In the genomic region with DNA sequence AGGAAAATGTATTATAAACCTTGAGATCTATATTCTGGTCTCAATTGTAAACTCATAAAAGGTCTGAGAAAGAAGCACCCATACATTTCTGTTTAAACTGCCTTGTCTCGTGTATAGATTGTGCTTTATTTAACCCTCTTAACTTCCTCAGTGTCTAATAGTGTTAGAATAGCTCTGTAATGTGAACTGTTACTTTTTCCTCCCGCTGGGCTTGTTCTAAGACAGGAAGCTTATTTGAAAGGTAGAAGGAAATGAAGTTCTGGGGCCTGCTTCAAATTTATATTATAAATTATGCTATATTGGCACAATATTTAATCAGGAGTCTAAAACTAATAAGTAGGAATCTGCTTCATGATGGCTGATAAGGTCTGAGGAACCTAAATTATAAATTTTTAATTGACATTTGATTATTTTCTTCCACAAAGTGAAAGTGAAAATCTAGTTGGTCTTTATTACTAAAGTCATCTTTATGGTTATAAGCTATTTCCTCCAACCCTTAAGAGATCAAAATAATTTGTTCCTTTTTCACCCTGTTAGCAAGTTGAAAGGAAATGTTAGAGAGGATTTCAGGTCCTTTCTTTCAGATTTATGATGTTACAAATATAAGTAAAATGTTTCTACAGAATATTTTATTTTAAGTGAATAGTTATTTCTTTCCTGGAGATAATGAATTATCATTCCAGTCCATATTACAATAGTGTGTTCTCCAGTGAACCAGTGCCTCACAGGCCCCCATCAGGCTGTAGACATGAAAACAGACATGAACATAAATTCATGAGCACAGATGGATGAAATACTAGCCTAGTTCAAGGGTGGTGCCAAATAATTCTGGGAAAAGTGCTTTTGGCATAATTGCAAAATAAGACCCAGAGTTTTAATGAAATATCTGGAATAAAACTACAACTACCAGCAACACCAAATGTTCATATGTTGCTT, we compare ENCODE assay signal across 9 cellular contexts. TPM values are rescaled to one million over a fixed set of nuclear protein-coding genes. Genes with fewer than 3 reads are reported as not detected.
DNase-seq lines count a peak whose midpoint lies in the region; ATAC-seq and TF ChIP-seq lines count a peak whose summit lies in the region.
"Had no signal": no experiment of that assay in that cellular context is flagged by ENCODE, and none has a peak within 500 bp of the region (broad histone marks: within the 10 kb centered on the region; RNA-seq: fewer than 3 reads in every experiment).

No MANE protein-coding gene starts in this region.

- H3K4me2 ChIP-seq in trophoblast cell (ENCODE audit: low read length): no peak overlapping the region

- peaks cover 3% of the 10 kb centered on the region for H3K79me1 ChIP-seq in trophoblast cell (ENCODE audit: low read length)

- DNase-seq in A673 (ENCODE audit: low spot score) (peak; percentile 70), NCI-H1694 (lab: John Stamatoyannopoulos, UW) (peak; percentile 75), colonic mucosa (no peak), trophoblast cell (no peak), cerebellum (ENCODE audit: low spot score) (no peak), Ammon's horn (ENCODE audit: low spot score) (no peak)
- DNase-seq in stimulated activated CD4-positive, alpha-beta T cell treated with anti-CD3 and anti-CD28 coated beads, Interleukin-4, amount 100 ng/mL, for 1 hour: no peak

- H2BK12ac ChIP-seq in trophoblast cell (ENCODE audit: low read length): no peak overlapping the region

- H2BK5ac ChIP-seq in trophoblast cell (ENCODE audit: low read depth, low read length, poor library complexity): no peak overlapping the region

- H3K4me1 ChIP-seq in A673 (ENCODE audit: insufficient read depth, low read length, poor library complexity, severe bottlenecking): peaks cover 19% of the 10 kb centered on the region
- H3K4me1 ChIP-seq in colonic mucosa: peaks cover 16% of the 10 kb centered on the region
- peaks cover 9 to 11% of the 10 kb centered on the region in 2 experiments for H3K4me1 ChIP-seq in trophoblast cell (ENCODE audit: control insufficient read depth in 1 of 2, insufficient read depth in 2 of 2, low read length in 2 of 2)

- CTCF ChIA-PET in A673 (lab: Charles Lee): no interaction called here

- H3K14ac ChIP-seq in trophoblast cell (ENCODE audit: low read length): no peak overlapping the region

- no peaks in the 10 kb centered on the region for H3K79me2 ChIP-seq in trophoblast cell (ENCODE audit: control insufficient read depth, insufficient read depth, low read length, poor library complexity)

- BruUV-seq in A673 (replicated peaks; lab: Mats Ljungman, UMichigan): no TSS peak

- H3K9ac ChIP-seq in colonic mucosa (ENCODE audit: low read depth in 2 of 2, low read length in 2 of 2) (no peak overlapping the region), trophoblast cell (ENCODE audit: low read length) (no peak overlapping the region)

- WGBS in trophoblast cell (ENCODE audit: extremely low coverage, insufficient coverage, insufficient read length): no CpG with 5 or more reads among the region's 2 CpGs

- POLR2A ChIA-PET in A673 (lab: Charles Lee; ENCODE audit: low non-redundant PET): no interaction called here

- no peak overlapping the region for H3K4ac ChIP-seq in trophoblast cell (ENCODE audit: low read depth, low read length)

- no peaks in the 10 kb centered on the region for H3K36me3 ChIP-seq in A673 (ENCODE audit: insufficient read depth, low read length, poor library complexity, severe bottlenecking)
- no peaks in the 10 kb centered on the region for H3K36me3 ChIP-seq in colonic mucosa
- no peaks in the 10 kb centered on the region for H3K36me3 ChIP-seq in trophoblast cell (ENCODE audit: control insufficient read depth in 1 of 2, insufficient read depth in 2 of 2, low read length in 2 of 2)

- H3K4me3 ChIP-seq in A673 (ENCODE audit: low read depth, low read length, poor library complexity, severe bottlenecking): no peak overlapping the region
- H3K4me3 ChIP-seq in colonic mucosa: no peak overlapping the region
- H3K4me3 ChIP-seq in trophoblast cell (ENCODE audit: low read depth, low read length): no peak overlapping the region
- H3K4me3 ChIP-seq: lung had no signal

- H3K27me3 ChIP-seq in A673 (replicated peaks; ENCODE audit: insufficient read depth, low read depth, low read length, poor library complexity) (no peaks in the 10 kb centered on the region), colonic mucosa (no peaks in the 10 kb centered on the region), trophoblast cell (ENCODE audit: insufficient read depth, low read length) (no peaks in the 10 kb centered on the region)

- intact Hi-C loops in A673 (cut with micrococcal nuclease; ENCODE audit: unreplicated experiment) (no loop called here), colonic mucosa (cut with DNase I) (no loop called here)

- no peak overlapping the region for H2AK5ac ChIP-seq in trophoblast cell (ENCODE audit: low read length)

- H3K23ac ChIP-seq in trophoblast cell (ENCODE audit: low read length): no peak overlapping the region

- no peak overlapping the region for H4K12ac ChIP-seq in trophoblast cell (ENCODE audit: low read depth, low read length)

- no peak overlapping the region for H2AFZ ChIP-seq in trophoblast cell (ENCODE audit: insufficient read depth, low read length, poor library complexity)

- H4K8ac ChIP-seq in trophoblast cell (ENCODE audit: low read depth, low read length): no peak overlapping the region

- peak; percentile 59 for ATAC-seq in GM18511 (IDR thresholded peaks at IDR 0.05; ENCODE audit: unreplicated experiment)

- no peak overlapping the region for H2BK120ac ChIP-seq in trophoblast cell (ENCODE audit: insufficient read depth, low read length, poor library complexity)

- H3K27ac ChIP-seq in A673 (ENCODE audit: low read depth, low read length, poor library complexity, severe bottlenecking) (peak overlapping the region; percentile 43), colonic mucosa (peak overlapping the region; percentile 19), trophoblast cell (ENCODE audit: low read depth, low read length) (no peak overlapping the region)

- TF ChIP-seq CTCF in A673 (conservative IDR thresholded peaks at IDR 0.05; ENCODE audit: low read depth, low read length) (no peak), colonic mucosa (IDR thresholded peaks at IDR 0.05) (no peak)

- no peak overlapping the region for H3K18ac ChIP-seq in trophoblast cell (ENCODE audit: low read length)

- H3K9me3 ChIP-seq in A673 (ENCODE audit: low read depth, low read length, poor library complexity, severe bottlenecking) (no peaks in the 10 kb centered on the region), colonic mucosa (no peaks in the 10 kb centered on the region), trophoblast cell (ENCODE audit: insufficient read depth, low read depth, low read length) (no peaks in the 10 kb centered on the region)

- no peak overlapping the region for H4K91ac ChIP-seq in trophoblast cell (ENCODE audit: low read depth, low read length)

RNA-seq across cellular contexts. Expression of a gene that starts 7.9 kb away (rescaled TPM):
- total RNA-seq in A673 (2021) (5.7 and 8.4 TPM in 2 replicates), colonic mucosa (10 to 100 TPM; 60.9 to 83.3 TPM), cerebellum (41.2 TPM)
- 7.2 and 8.1 TPM in 2 replicates for polyA plus RNA-seq in trophoblast cell (2013)

Comparison
In these comparisons a context has a peak if more than half of its experiments do, and no peak if none do; other contexts are left out.
1. DNase-seq: peak in A673 (single experiment) and NCI-H1694 (single experiment); none in colonic mucosa (single experiment), trophoblast cell (0 of 2), cerebellum (single experiment), Ammon's horn (single experiment) and stimulated activated CD4-positive, alpha-beta T cell treated with anti-CD3 and anti-CD28 coated beads, Interleukin-4, amount 100 ng/mL, for 1 hour (single experiment).